ENCODE assay signal across 17 cellular contexts in genomic region chr20:49431345-49431744, GRCh38.
"Had no signal": no experiment of that assay in that cellular context is flagged by ENCODE, and none has a peak within 500 bp of the region (broad histone marks: within the 10 kb centered on the region; RNA-seq: fewer than 3 reads in every experiment).

No MANE protein-coding gene starts in this region.

- H3K9me3 Mint-ChIP-seq: activated naive CD4-positive, alpha-beta T cell treated with anti-CD3 and anti-CD28 coated beads, Interleukin-2, amount 50 U/mL, for 24 hours; activated T-cell treated with anti-CD3 and anti-CD28 coated beads, Interleukin-2, amount 50 U/mL, for 24 hours; dendritic cell treated with granulocyte-macrophage colony-stimulating factor and Interleukin-4, amounts not matched to agents 40 ng/mL and 50 ng/mL, for 4 days; naive B cell; stimulated activated naive CD8-positive, alpha-beta T cell treated with anti-CD3 and anti-CD28 coated beads, Interleukin-15, amount 100 ng/mL, for 72 hours; type B pancreatic cell had no signal

- H3K9me3 ChIP-seq: adrenal gland, left lung, pancreas had no signal

- H3K4me1 Mint-ChIP-seq: activated naive CD4-positive, alpha-beta T cell treated with anti-CD3 and anti-CD28 coated beads, Interleukin-2, amount 50 U/mL, for 24 hours; naive B cell; stimulated activated naive CD8-positive, alpha-beta T cell treated with anti-CD3 and anti-CD28 coated beads, Interleukin-15, amount 100 ng/mL, for 72 hours had no signal

- H3K36me3 ChIP-seq: adrenal gland, left lung, pancreas had no signal

- ATAC-seq: left lung; pancreas; stimulated activated naive CD8-positive, alpha-beta T cell treated with anti-CD3 and anti-CD28 coated beads, Interleukin-15, amount 100 ng/mL, for 72 hours had no signal

- H3K27me3 ChIP-seq: adrenal gland, pancreas had no signal

- DNase-seq: activated CD4-positive, alpha-beta T cell treated with anti-CD3 and anti-CD28 coated beads, Interleukin-2, amount 50 U/mL, for 4 hours; activated CD4-positive, CD25-positive, alpha-beta regulatory T cell treated with anti-CD3 and anti-CD28 coated beads, Interleukin-2, amount 50 U/mL, for 72 hours; activated effector memory CD4-positive, alpha-beta T cell treated with anti-CD3 and anti-CD28 coated beads, Interleukin-2, amount 50 U/mL, for 16 hours; activated T-cell treated with anti-CD3 and anti-CD28 coated beads, Interleukin-2, amount 50 U/mL, for 24 hours; adrenal gland; central memory CD4-positive, alpha-beta T cell; effector memory CD4-positive, alpha-beta T cell; hippocampal formation; kidney; left lung; naive B cell; pancreas; stimulated activated CD4-positive, alpha-beta T cell treated with anti-CD3 and anti-CD28 coated beads, Interleukin-1b, Interleukin-23, amount 100 ng/mL, for 48 hours; stimulated activated naive CD8-positive, alpha-beta T cell treated with anti-CD3 and anti-CD28 coated beads, Interleukin-15, amount 100 ng/mL, for 72 hours had no signal

- H3K27ac ChIP-seq: adrenal gland, left lung, pancreas had no signal

- H3K36me3 Mint-ChIP-seq: activated naive CD4-positive, alpha-beta T cell treated with anti-CD3 and anti-CD28 coated beads, Interleukin-2, amount 50 U/mL, for 24 hours; naive B cell; type B pancreatic cell had no signal

- H3K4me3 ChIP-seq: adrenal gland, left lung, pancreas had no signal

- H3K27ac Mint-ChIP-seq: activated naive CD4-positive, alpha-beta T cell treated with anti-CD3 and anti-CD28 coated beads, Interleukin-2, amount 50 U/mL, for 24 hours; activated T-cell treated with anti-CD3 and anti-CD28 coated beads, Interleukin-2, amount 50 U/mL, for 24 hours; dendritic cell treated with granulocyte-macrophage colony-stimulating factor and Interleukin-4, amounts not matched to agents 40 ng/mL and 50 ng/mL, for 4 days; naive B cell; stimulated activated naive CD8-positive, alpha-beta T cell treated with anti-CD3 and anti-CD28 coated beads, Interleukin-15, amount 100 ng/mL, for 72 hours; type B pancreatic cell had no signal

- H3K4me3 Mint-ChIP-seq: activated naive CD4-positive, alpha-beta T cell treated with anti-CD3 and anti-CD28 coated beads, Interleukin-2, amount 50 U/mL, for 24 hours; activated T-cell treated with anti-CD3 and anti-CD28 coated beads, Interleukin-2, amount 50 U/mL, for 24 hours; dendritic cell treated with granulocyte-macrophage colony-stimulating factor and Interleukin-4, amounts not matched to agents 40 ng/mL and 50 ng/mL, for 4 days; naive B cell; stimulated activated naive CD8-positive, alpha-beta T cell treated with anti-CD3 and anti-CD28 coated beads, Interleukin-15, amount 100 ng/mL, for 72 hours; type B pancreatic cell had no signal

- H3K4me1 ChIP-seq: adrenal gland, left lung, pancreas had no signal
